Comparison of ENCODE assay signal across 20 cellular contexts in genomic region chr14:103137721-103138482, GRCh38. TPM values are rescaled to one million over a fixed set of nuclear protein-coding genes. Genes with fewer than 3 reads are reported as not detected.
DNase-seq lines count a peak whose midpoint lies in the region; ATAC-seq and TF ChIP-seq lines count a peak whose summit lies in the region.
"Had no signal": no experiment of that assay in that cellular context is flagged by ENCODE, and none has a peak within 500 bp of the region (broad histone marks: within the 10 kb centered on the region; RNA-seq: fewer than 3 reads in every experiment).

No MANE protein-coding gene starts in this region.

- no peaks in the 10 kb centered on the region for H3K9me3 Mint-ChIP-seq in neural progenitor cell
- H3K9me3 Mint-ChIP-seq in activated CD4-positive, alpha-beta memory T cell treated with anti-CD3 and anti-CD28 coated beads for 36 hours, result no peaks in the 10 kb centered on the region
- H3K9me3 Mint-ChIP-seq: activated T-helper 2 cell treated with anti-CD3 and anti-CD28 coated beads, Interferon-gamma antibody, Interleukin-2, Interleukin-4, amounts not matched to agents 10 μg/mL and 5 μg/mL and 100 μg/mL, durations not matched to agents 14 hours and 24 hours and 36 hours; IgD-negative memory B cell had no signal

- DNase-seq in Right ventricle myocardium inferior (ENCODE audit: missing footprints), result no peak
- DNase-seq in right atrium auricular region (ENCODE audit: low spot score), result no peak
- no peak for DNase-seq in left cardiac atrium
- DNase-seq in neural progenitor cell (ENCODE audit: low spot score), result no peak
- no peak for DNase-seq in activated CD4-positive, alpha-beta memory T cell treated with anti-CD3 and anti-CD28 coated beads for 36 hours
- DNase-seq in GM10266 (ENCODE audit: extremely low spot score), result no peak
- no peak for DNase-seq in stimulated activated CD4-positive, alpha-beta T cell treated with anti-CD3 and anti-CD28 coated beads, Interleukin-2, amount 100 ng/mL, for 48 hours
- DNase-seq: activated CD8-positive, alpha-beta memory T cell treated with anti-CD3 and anti-CD28 coated beads for 24 hours; CD4-positive, CD25-positive, alpha-beta regulatory T cell; NCI-H2029 treated with DMSO at 0.1 percent for 48 hours; NCI-H524; stimulated activated CD4-positive, alpha-beta T cell treated with anti-CD3 and anti-CD28 coated beads, Interleukin-15, amount 100 ng/mL, for 24 hours had no signal

- H3K27ac ChIP-seq in right atrium auricular region, result no peak overlapping the region
- H3K27ac ChIP-seq in neural progenitor cell, result no peak overlapping the region

- H3K4me3 ChIP-seq in right atrium auricular region (no peak overlapping the region), neural progenitor cell (no peak overlapping the region)
- H3K4me3 ChIP-seq: GM12878, Peyer's patch had no signal

- H3K9me3 ChIP-seq in right atrium auricular region (no peaks in the 10 kb centered on the region), neural progenitor cell (ENCODE audit: low read depth) (no peaks in the 10 kb centered on the region)
- H3K9me3 ChIP-seq: Peyer's patch had no signal

- no peak overlapping the region for H3K4me2 ChIP-seq in neural progenitor cell

- no peaks in the 10 kb centered on the region for H3K79me2 ChIP-seq in neural progenitor cell (ENCODE audit: low read depth)

- no peak overlapping the region for H3K9ac ChIP-seq in neural progenitor cell

- no peaks in the 10 kb centered on the region for H3K36me3 Mint-ChIP-seq in neural progenitor cell
- H3K36me3 Mint-ChIP-seq in activated CD4-positive, alpha-beta memory T cell treated with anti-CD3 and anti-CD28 coated beads for 36 hours, result no peaks in the 10 kb centered on the region
- H3K36me3 Mint-ChIP-seq: CD4-positive, CD25-positive, alpha-beta regulatory T cell; IgD-negative memory B cell had no signal

- H3K4me3 Mint-ChIP-seq in neural progenitor cell, result peak overlapping the region; percentile 64
- H3K4me3 Mint-ChIP-seq in activated CD4-positive, alpha-beta memory T cell treated with anti-CD3 and anti-CD28 coated beads for 36 hours, result no peak overlapping the region
- H3K4me3 Mint-ChIP-seq: CD4-positive, CD25-positive, alpha-beta regulatory T cell had no signal

- POLR2A ChIA-PET in activated CD4-positive, alpha-beta memory T cell treated with anti-CD3 and anti-CD28 coated beads for 36 hours (lab: Charles Lee), result no interaction called here

- H3K36me3 ChIP-seq in right atrium auricular region (peaks cover 19% of the 10 kb centered on the region), neural progenitor cell (no peaks in the 10 kb centered on the region)

- H3K27me3 ChIP-seq in right atrium auricular region (peaks cover 0 to 4% of the 10 kb centered on the region in 2 donors), neural progenitor cell (peaks cover 24% of the 10 kb centered on the region)

- ATAC-seq in Right ventricle myocardium inferior, result peak; percentile 12
- peak; percentile 8 to 34 for ATAC-seq in left cardiac atrium
- no peak for ATAC-seq in HG03520 (IDR thresholded peaks at IDR 0.05; ENCODE audit: unreplicated experiment)
- ATAC-seq: GM12878 had no signal

- H3K27ac Mint-ChIP-seq in neural progenitor cell, result no peak overlapping the region
- H3K27ac Mint-ChIP-seq in activated CD4-positive, alpha-beta memory T cell treated with anti-CD3 and anti-CD28 coated beads for 36 hours, result no peak overlapping the region
- H3K27ac Mint-ChIP-seq: activated T-helper 2 cell treated with anti-CD3 and anti-CD28 coated beads, Interferon-gamma antibody, Interleukin-2, Interleukin-4, amounts not matched to agents 10 μg/mL and 5 μg/mL and 100 μg/mL, durations not matched to agents 14 hours and 24 hours and 36 hours; CD4-positive, CD25-positive, alpha-beta regulatory T cell; IgD-negative memory B cell had no signal

- peaks cover 0 to 21% of the 10 kb centered on the region in 2 donors for H3K4me1 ChIP-seq in right atrium auricular region
- H3K4me1 ChIP-seq in neural progenitor cell, result peaks cover 11% of the 10 kb centered on the region

- H3K27me3 Mint-ChIP-seq in neural progenitor cell (ENCODE audit: insufficient read depth, low read depth), result peaks cover 28% of the 10 kb centered on the region
- peaks cover 23% of the 10 kb centered on the region for H3K27me3 Mint-ChIP-seq in activated CD4-positive, alpha-beta memory T cell treated with anti-CD3 and anti-CD28 coated beads for 36 hours

- no peak overlapping the region for H2AFZ ChIP-seq in neural progenitor cell (replicated peaks)

- CTCF ChIA-PET in activated CD4-positive, alpha-beta memory T cell treated with anti-CD3 and anti-CD28 coated beads for 36 hours (lab: Charles Lee), result interaction anchor here (0.5 to 3.4 kb wide), 2 partner anchors 33 to 253 kb away, joined by 3 to 15 read pairs; no protein-coding TSS in a partner anchor

- no peak for TF ChIP-seq CTCF in right atrium auricular region (IDR thresholded peaks at IDR 0.05)
- TF ChIP-seq CTCF in neural progenitor cell (IDR thresholded peaks at IDR 0.05), result no peak
- TF ChIP-seq CTCF in GM10266 (IDR thresholded peaks at IDR 0.05; ENCODE audit: control insufficient read depth, insufficient read depth, low read depth, missing control alignments), result no peak

- no peaks in the 10 kb centered on the region for H4K20me1 ChIP-seq in neural progenitor cell (ENCODE audit: low read depth)

- peaks cover 9% of the 10 kb centered on the region for H3F3A ChIP-seq in neural progenitor cell (ENCODE audit: low read depth)

- H3K4me1 Mint-ChIP-seq in neural progenitor cell, result peaks cover 30% of the 10 kb centered on the region
- H3K4me1 Mint-ChIP-seq in activated CD4-positive, alpha-beta memory T cell treated with anti-CD3 and anti-CD28 coated beads for 36 hours (ENCODE audit: low read depth), result peaks cover 6% of the 10 kb centered on the region

- intact Hi-C loops in Right ventricle myocardium inferior (cut with DNase I), result no loop called here
- intact Hi-C loops in left cardiac atrium (cut with DNase I), result no loop called here
- intact Hi-C loops in activated CD4-positive, alpha-beta memory T cell treated with anti-CD3 and anti-CD28 coated beads for 36 hours (cut with micrococcal nuclease), result no loop called here

RNA-seq across cellular contexts. Expression of gene TNFAIP2, which starts 14.6 kb away (rescaled TPM):
- total RNA-seq in Right ventricle myocardium inferior (56.5 TPM), right atrium auricular region (10 to 100 TPM; 24.5 to 32.2 TPM), left cardiac atrium (10 to 100 TPM; 60.2 to 72.0 TPM), neural progenitor cell (ENCODE audit: low replicate concordance) (5.3 and 14.0 TPM in 2 replicates)
- under 1 TPM; 0.50 to 0.56 TPM for total RNA-seq in activated CD4-positive, alpha-beta memory T cell treated with anti-CD3 and anti-CD28 coated beads for 36 hours

RNA-seq across cellular contexts. Expression of gene EXOC3L4, which starts 43.4 kb away (rescaled TPM):
- total RNA-seq in Right ventricle myocardium inferior (1.2 TPM), right atrium auricular region (under 1 TPM in 1 of 2 donors, not detected in 1; 0.37 TPM), left cardiac atrium (under 1 TPM; 0.91 to 0.92 TPM), neural progenitor cell (ENCODE audit: low replicate concordance) (not detected in 2 replicates)
- not detected for total RNA-seq in activated CD4-positive, alpha-beta memory T cell treated with anti-CD3 and anti-CD28 coated beads for 36 hours
- total RNA-seq: activated T-helper 2 cell treated with anti-CD3 and anti-CD28 coated beads, Interferon-gamma antibody, Interleukin-2, Interleukin-4, amounts not matched to agents 10 μg/mL and 5 μg/mL and 100 μg/mL, durations not matched to agents 14 hours and 24 hours and 36 hours; CD4-positive, CD25-positive, alpha-beta regulatory T cell; GM12878 had no signal

RNA-seq across cellular contexts. Expression of gene LBHD2, which starts 53.9 kb away (rescaled TPM):
- total RNA-seq in Right ventricle myocardium inferior (not detected), right atrium auricular region (not detected), left cardiac atrium (under 1 TPM in 1 of 2 donors, not detected in 1; 0.47 TPM), neural progenitor cell (ENCODE audit: low replicate concordance) (not detected in 2 replicates)
- total RNA-seq in activated CD4-positive, alpha-beta memory T cell treated with anti-CD3 and anti-CD28 coated beads for 36 hours, result not detected
- total RNA-seq: activated T-helper 2 cell treated with anti-CD3 and anti-CD28 coated beads, Interferon-gamma antibody, Interleukin-2, Interleukin-4, amounts not matched to agents 10 μg/mL and 5 μg/mL and 100 μg/mL, durations not matched to agents 14 hours and 24 hours and 36 hours; CD4-positive, CD25-positive, alpha-beta regulatory T cell; epithelial cell of proximal tubule; GM12878; kidney epithelial cell; Peyer's patch; posterior vena cava had no signal
